Comparison of ENCODE assay signal across 20 cellular contexts in genomic region chr16:31192856-31193642, GRCh38. TPM values are rescaled to one million over a fixed set of nuclear protein-coding genes. Genes with fewer than 3 reads are reported as not detected.
A peak's percentile ranks its signal among the peaks of the same experiment; 100 is the strongest.
DNase-seq lines count a peak whose midpoint lies in the region; ATAC-seq and TF ChIP-seq lines count a peak whose summit lies in the region.
"Had no signal": no experiment of that assay in that cellular context is flagged by ENCODE, and none has a peak within 500 bp of the region (broad histone marks: within the 10 kb centered on the region; RNA-seq: fewer than 3 reads in every experiment).

No MANE protein-coding gene starts in this region.

- H3F3A ChIP-seq in neural cell (ENCODE audit: insufficient read depth, low read length, poor library complexity, severe bottlenecking), result no peaks in the 10 kb centered on the region

- no peaks in the 10 kb centered on the region for H3K23me2 ChIP-seq in H9 (ENCODE audit: insufficient read length, low read depth, low read length, poor library complexity, severe bottlenecking)

- H3K27me3 Mint-ChIP-seq in activated CD4-positive, alpha-beta T cell treated with anti-CD3 and anti-CD28 coated beads for 36 hours, result no peaks in the 10 kb centered on the region
- H3K27me3 Mint-ChIP-seq in H9 (ENCODE audit: low read depth), result no peaks in the 10 kb centered on the region
- H3K27me3 Mint-ChIP-seq in activated naive CD8-positive, alpha-beta T cell, result no peaks in the 10 kb centered on the region
- H3K27me3 Mint-ChIP-seq: naive B cell had no signal

- no peak overlapping the region for H2AK5ac ChIP-seq in H9 (ENCODE audit: insufficient read length, low read length)

- POLR2A ChIA-PET in activated CD4-positive, alpha-beta T cell treated with anti-CD3 and anti-CD28 coated beads for 36 hours (lab: Charles Lee), result interaction anchor here (0.6 to 2.3 kb wide), 4 partner anchors 8 to 290 kb away, joined by 3 to 16 read pairs (median 8); partner anchors contain the start of gene SLC5A2

- H3K27ac ChIP-seq in H9 (ENCODE audit: insufficient read length, low read depth, low read length) (no peak overlapping the region), neural cell (ENCODE audit: low read length) (no peak overlapping the region)
- H3K27ac ChIP-seq: 22Rv1, ascending aorta, heart left ventricle, lower lobe of right lung, prostate gland had no signal

- no peak overlapping the region for H3K14ac ChIP-seq in H9 (ENCODE audit: insufficient read depth, low read length)

- H2BK5ac ChIP-seq in H9 (ENCODE audit: insufficient read length, low read length), result no peak overlapping the region

- no peak overlapping the region for H2BK12ac ChIP-seq in H9 (ENCODE audit: insufficient read length, low read depth, low read length)

- ATAC-seq in activated CD4-positive, alpha-beta T cell treated with anti-CD3 and anti-CD28 coated beads for 36 hours, result no peak
- ATAC-seq in HG03571 (IDR thresholded peaks at IDR 0.05; ENCODE audit: unreplicated experiment) (no peak), HG02840 (IDR thresholded peaks at IDR 0.05; ENCODE audit: low FRiP score, unreplicated experiment) (no peak)
- ATAC-seq: heart left ventricle, lower lobe of right lung had no signal

- peaks cover 23% of the 10 kb centered on the region for H3K36me3 ChIP-seq in neural cell (ENCODE audit: insufficient read depth, low read length)

- H3K9me3 ChIP-seq in H9 (ENCODE audit: control insufficient read depth, low read depth, low read length) (no peaks in the 10 kb centered on the region), neural cell (ENCODE audit: low read length) (no peaks in the 10 kb centered on the region)
- H3K9me3 ChIP-seq: ascending aorta, BE2C, heart left ventricle, lower lobe of right lung, prostate gland had no signal

- H3K18ac ChIP-seq in H9 (ENCODE audit: insufficient read length, low read depth, low read length), result no peak overlapping the region

- H3K4me3 ChIP-seq in neural cell (ENCODE audit: low read length), result no peak overlapping the region
- H3K4me3 ChIP-seq: ascending aorta, heart left ventricle, lower lobe of right lung, prostate gland had no signal

- no peak overlapping the region for H3K9ac ChIP-seq in H9 (ENCODE audit: extremely low read depth, insufficient read length, low read length)
- no peak overlapping the region for H3K9ac ChIP-seq in neural cell (ENCODE audit: low read length)

- H2BK20ac ChIP-seq in H9 (ENCODE audit: low read depth, low read length, poor library complexity, severe bottlenecking), result no peak overlapping the region

- H3K79me1 ChIP-seq in H9 (ENCODE audit: insufficient read depth, low read depth, low read length, poor library complexity, severe bottlenecking), result no peaks in the 10 kb centered on the region

- H3K4me1 ChIP-seq in H9 (ENCODE audit: insufficient read depth, low read length), result no peaks in the 10 kb centered on the region
- H3K4me1 ChIP-seq: ascending aorta, BE2C, lower lobe of right lung, prostate gland had no signal

- no peak for TF ChIP-seq EP300 in neural cell (conservative IDR thresholded peaks at IDR 0.05; ENCODE audit: poor library complexity, severe bottlenecking)

- no peak for TF ChIP-seq RAD21 in neural cell (conservative IDR thresholded peaks at IDR 0.05)

- CTCF ChIA-PET in activated CD4-positive, alpha-beta T cell treated with anti-CD3 and anti-CD28 coated beads for 36 hours (lab: Charles Lee), result interaction anchor here (0.7 kb wide), 1 partner anchor 63 kb away, joined by 3 read pairs; no protein-coding TSS in a partner anchor

- no peak overlapping the region for H4K5ac ChIP-seq in H9 (ENCODE audit: insufficient read length, low read depth, low read length)

- H3K4me2 ChIP-seq in H9 (ENCODE audit: insufficient read depth, insufficient read length, low read length) (no peak overlapping the region), neural cell (ENCODE audit: low read length) (no peak overlapping the region)

- H3T11ph ChIP-seq in H9 (ENCODE audit: low read length), result no peak overlapping the region

- peaks cover 58% of the 10 kb centered on the region for H3K4me1 Mint-ChIP-seq in activated CD4-positive, alpha-beta T cell treated with anti-CD3 and anti-CD28 coated beads for 36 hours
- H3K4me1 Mint-ChIP-seq in H9, result no peaks in the 10 kb centered on the region; a peak in 1 of 4 replicates
- peaks cover 59% of the 10 kb centered on the region for H3K4me1 Mint-ChIP-seq in activated naive CD8-positive, alpha-beta T cell (ENCODE audit: low read depth)

- whole genome bisulfite sequencing in H9 (ENCODE audit: extremely low coverage, insufficient read length, low lambda C conversion rate), result no CpG with 5 or more reads among the region's 16 CpGs

- H3K4ac ChIP-seq in H9 (ENCODE audit: low read depth, low read length), result no peak overlapping the region

- H4K8ac ChIP-seq in H9 (replicated peaks; ENCODE audit: insufficient read length, low read depth, low read length), result no peak overlapping the region

- intact Hi-C loops in activated CD4-positive, alpha-beta T cell treated with anti-CD3 and anti-CD28 coated beads for 36 hours (cut with DNase I, micrococcal nuclease), result no loop called here

- peak overlapping the region; percentile 80 for H3K27ac Mint-ChIP-seq in activated CD4-positive, alpha-beta T cell treated with anti-CD3 and anti-CD28 coated beads for 36 hours
- peak overlapping the region in 2 of 3 experiments; percentile 32 to 75; a peak in 2 of 7 replicates for H3K27ac Mint-ChIP-seq in H9
- peak overlapping the region; percentile 75 for H3K27ac Mint-ChIP-seq in activated naive CD8-positive, alpha-beta T cell

- no peaks in the 10 kb centered on the region for H3K27me3 ChIP-seq in H9 (ENCODE audit: insufficient read depth, low read length)
- no peaks in the 10 kb centered on the region for H3K27me3 ChIP-seq in neural cell (ENCODE audit: insufficient read depth, low read depth, low read length)
- H3K27me3 ChIP-seq: ascending aorta, BE2C, heart left ventricle had no signal

- H4K20me1 ChIP-seq in H9 (ENCODE audit: control insufficient read depth, insufficient read depth, insufficient read length) (no peaks in the 10 kb centered on the region), neural cell (ENCODE audit: insufficient read depth) (peaks cover 14% of the 10 kb centered on the region)

- no peak overlapping the region for H2BK120ac ChIP-seq in H9 (ENCODE audit: low read depth, low read length, poor library complexity, severe bottlenecking)

- H4K91ac ChIP-seq in H9 (ENCODE audit: insufficient read length, low read depth, low read length), result no peak overlapping the region

- H3K4me3 Mint-ChIP-seq in activated CD4-positive, alpha-beta T cell treated with anti-CD3 and anti-CD28 coated beads for 36 hours, result no peak overlapping the region
- H3K4me3 Mint-ChIP-seq in H9, result no peak overlapping the region
- H3K4me3 Mint-ChIP-seq in activated naive CD8-positive, alpha-beta T cell, result peak overlapping the region; percentile 30

- no peak overlapping the region for H2BK15ac ChIP-seq in H9 (ENCODE audit: low read depth, low read length)

- H3K23ac ChIP-seq in H9 (ENCODE audit: insufficient read length, low read depth, low read length), result no peak overlapping the region

- no peaks in the 10 kb centered on the region for H3K9me2 ChIP-seq in neural cell (ENCODE audit: insufficient read depth, low read length)

- no peak overlapping the region for H3K56ac ChIP-seq in H9 (ENCODE audit: insufficient read length, low read depth, low read length)

- H3K79me2 ChIP-seq in H9 (ENCODE audit: insufficient read depth, low read length) (0 out of 2 replicates have a peak, but pooled peaks cover 2% of the 10 kb centered on the region), neural cell (replicated peaks; ENCODE audit: insufficient read depth, low read length) (peaks cover 8% of the 10 kb centered on the region)

- DNase-seq in activated CD4-positive, alpha-beta T cell treated with anti-CD3 and anti-CD28 coated beads for 36 hours, result no peak
- DNase-seq in activated CD4-positive, alpha-beta T cell treated with anti-CD3 and anti-CD28 coated beads for 1 hour, result no peak
- DNase-seq in H9 (no peak), NCI-H2107 (lab: John Stamatoyannopoulos, UW) (no peak)
- DNase-seq: BE2C, GF-D8, heart left ventricle, lower lobe of right lung, naive B cell, NCI-H187 treated with DMSO at 0.1 percent for 48 hours, NCI-H446, small intestine had no signal

- no peak for TF ChIP-seq CTCF in H9 (conservative IDR thresholded peaks at IDR 0.05)
- TF ChIP-seq CTCF in neural cell (IDR thresholded peaks at IDR 0.05; ENCODE audit: poor library complexity, severe bottlenecking), result no peak

- no peaks in the 10 kb centered on the region for H3K9me3 Mint-ChIP-seq in activated CD4-positive, alpha-beta T cell treated with anti-CD3 and anti-CD28 coated beads for 36 hours (ENCODE audit: low read depth)
- H3K9me3 Mint-ChIP-seq in H9, result no peaks in the 10 kb centered on the region
- no peaks in the 10 kb centered on the region for H3K9me3 Mint-ChIP-seq in activated naive CD8-positive, alpha-beta T cell (ENCODE audit: low read depth)
- H3K9me3 Mint-ChIP-seq: naive B cell had no signal

- no peak overlapping the region for H2AFZ ChIP-seq in H9 (ENCODE audit: low read length)
- H2AFZ ChIP-seq in neural cell (ENCODE audit: low read depth, low read length), result no peak overlapping the region

- peaks cover 83% of the 10 kb centered on the region for H3K36me3 Mint-ChIP-seq in activated CD4-positive, alpha-beta T cell treated with anti-CD3 and anti-CD28 coated beads for 36 hours (ENCODE audit: low read depth)
- H3K36me3 Mint-ChIP-seq in H9 (ENCODE audit: insufficient read depth in 1 of 3, low read depth in 3 of 3), result peaks cover 72 to 91% (median 88%) of the 10 kb centered on the region in 3 experiments
- peaks cover 14% of the 10 kb centered on the region for H3K36me3 Mint-ChIP-seq in activated naive CD8-positive, alpha-beta T cell

TF ChIP-seq in neural cell, 6 proteins besides CTCF, POLR2A, EP300 and RAD21 (continues in another document):
- TF ChIP-seq POLR2AphosphoS5 (IDR thresholded peaks at IDR 0.05), result peak; percentile 1

RNA-seq across cellular contexts. Expression of gene PYCARD, which starts 9.5 kb away (rescaled TPM):
- 1 to 10 TPM; 5.7 TPM for total RNA-seq in activated CD4-positive, alpha-beta T cell treated with anti-CD3 and anti-CD28 coated beads for 36 hours
- total RNA-seq in H9 (2021), result 37.5 and 38.5 TPM in 2 replicates
- polyA plus RNA-seq in neural cell, result not detected in 2 replicates
- not detected in 2 replicates for polyA minus RNA-seq in neural cell

RNA-seq across cellular contexts. Expression of gene FUS, which starts 13.1 kb away (rescaled TPM):
- total RNA-seq in activated CD4-positive, alpha-beta T cell treated with anti-CD3 and anti-CD28 coated beads for 36 hours, result 100 to 1,000 TPM; 647 to 648 TPM
- total RNA-seq in H9 (2021), result 953 and 1,034 TPM in 2 replicates
- 53.9 and 54.3 TPM in 2 replicates for polyA plus RNA-seq in neural cell
- polyA minus RNA-seq in neural cell, result 79.9 and 89.7 TPM in 2 replicates

RNA-seq across cellular contexts. Expression of gene TRIM72, which starts 20.9 kb away (rescaled TPM):
- under 1 TPM in 1 of 2 experiments, not detected in 1; 0.04 TPM for total RNA-seq in activated CD4-positive, alpha-beta T cell treated with anti-CD3 and anti-CD28 coated beads for 36 hours
- 1.2 and 1.3 TPM in 2 replicates for total RNA-seq in H9 (2021)
- polyA plus RNA-seq in neural cell, result 0.05 TPM in 1 of 2 replicates, not detected in the other
- polyA minus RNA-seq in neural cell, result not detected in 2 replicates
- total RNA-seq: ascending aorta, M059J had no signal

RNA-seq across cellular contexts. Expression of gene PYDC1, which starts 23.9 kb away (rescaled TPM):
- not detected for total RNA-seq in activated CD4-positive, alpha-beta T cell treated with anti-CD3 and anti-CD28 coated beads for 36 hours
- total RNA-seq in H9 (2021), result 0.70 and 2.1 TPM in 2 replicates
- polyA plus RNA-seq in neural cell, result not detected in 2 replicates
- not detected in 2 replicates for polyA minus RNA-seq in neural cell
- total RNA-seq: ascending aorta, heart left ventricle, lower lobe of right lung, M059J, prostate gland had no signal
- polyA plus RNA-seq: heart left ventricle, small intestine had no signal

RNA-seq across cellular contexts. Expression of gene PRSS36, which starts 43.2 kb away (rescaled TPM):
- total RNA-seq in activated CD4-positive, alpha-beta T cell treated with anti-CD3 and anti-CD28 coated beads for 36 hours, result under 1 TPM; 0.26 to 0.43 TPM
- total RNA-seq in H9 (2021), result 0.66 and 0.72 TPM in 2 replicates
- polyA plus RNA-seq in neural cell, result 1.5 and 2.0 TPM in 2 replicates
- not detected in 2 replicates for polyA minus RNA-seq in neural cell
